31 cellular contexts compared by ENCODE assay signal in genomic region chr13:109114991-109115390, GRCh38.
"Had no signal": no experiment of that assay in that cellular context is flagged by ENCODE, and none has a peak within 500 bp of the region (broad histone marks: within the 10 kb centered on the region; RNA-seq: fewer than 3 reads in every experiment).

No MANE protein-coding gene starts in this region.

- ATAC-seq: activated naive CD4-positive, alpha-beta T cell treated with anti-CD3 and anti-CD28 coated beads, Interleukin-2, amount 50 U/mL, for 72 hours; activated naive CD8-positive, alpha-beta T cell treated with anti-CD3 and anti-CD28 coated beads, Interleukin-2, amount 50 U/mL, for 24 hours; activated T-cell treated with anti-CD3 and anti-CD28 coated beads, Interleukin-2, amount 50 U/mL, for 4 hours; activated T-cell treated with anti-CD3 and anti-CD28 coated beads, Interleukin-2, amount 50 U/mL, for 72 hours; activated T-helper 17 cell treated with anti-CD3 and anti-CD28 coated beads, Interleukin-2, amount 50 U/mL, for 72 hours; body of pancreas had no signal

- DNase-seq: activated effector memory CD4-positive, alpha-beta T cell treated with anti-CD3 and anti-CD28 coated beads, Interleukin-2, amount 50 U/mL, for 16 hours; activated effector memory CD4-positive, alpha-beta T cell treated with Interleukin-2 at 50 U/mL for 16 hours; activated gamma-delta T cell; activated gamma-delta T cell treated with Interleukin-2 at 50 U/mL for 16 hours; activated naive CD4-positive, alpha-beta T cell; activated naive CD4-positive, alpha-beta T cell treated with anti-CD3 and anti-CD28 coated beads for 36 hours; activated naive CD4-positive, alpha-beta T cell treated with anti-CD3 and anti-CD28 coated beads, Interleukin-2, amount 10 ng/mL, durations not matched to agents 7 days and 5 days; activated naive CD4-positive, alpha-beta T cell treated with anti-CD3 and anti-CD28 coated beads, Interleukin-2, amount 50 U/mL, for 16 hours; activated naive CD4-positive, alpha-beta T cell treated with Interleukin-2 at 50 U/mL for 16 hours; activated naive CD8-positive, alpha-beta T cell treated with anti-CD3 and anti-CD28 coated beads for 36 hours; activated naive CD8-positive, alpha-beta T cell treated with anti-CD3 and anti-CD28 coated beads, Interleukin-2, amount 10 ng/mL, durations not matched to agents 7 days and 5 days; activated naive CD8-positive, alpha-beta T cell treated with anti-CD3 and anti-CD28 coated beads, Interleukin-2, amount 50 U/mL, for 24 hours; activated T-cell treated with anti-CD3 and anti-CD28 coated beads for 4 hours; activated T-cell treated with anti-CD3 and anti-CD28 coated beads, Interleukin-2, amount 50 U/mL, for 1 hour; activated T-cell treated with anti-CD3 and anti-CD28 coated beads, Interleukin-2, amount 50 U/mL, for 24 hours; activated T-cell treated with anti-CD3 and anti-CD28 coated beads, Interleukin-2, amount 50 U/mL, for 4 hours; activated T-cell treated with anti-CD3 and anti-CD28 coated beads, Interleukin-2, amount 50 U/mL, for 48 hours; activated T-cell treated with anti-CD3 and anti-CD28 coated beads, Interleukin-2, amount 50 U/mL, for 72 hours; adrenal gland; amniotic stem cell; anterior cingulate cortex; aorta; body of pancreas; brain microvascular endothelial cell; central memory CD4-positive, alpha-beta T cell; cerebellar nuclear complex had no signal

- H3K4me3 ChIP-seq: adrenal gland, ascending aorta, body of pancreas, breast epithelium, cardiac muscle cell had no signal

- H3K4me1 ChIP-seq: adrenal gland, ascending aorta, body of pancreas, breast epithelium had no signal

- H3K27ac ChIP-seq: adrenal gland, ascending aorta, body of pancreas, brain microvascular endothelial cell, breast epithelium, cardiac muscle cell had no signal

- H3K9me3 ChIP-seq: adrenal gland, ascending aorta, body of pancreas, breast epithelium had no signal

- H3K27me3 ChIP-seq: adrenal gland, ascending aorta, body of pancreas, brain microvascular endothelial cell, breast epithelium, cardiac muscle cell had no signal

- H3K36me3 ChIP-seq: adrenal gland, ascending aorta, brain microvascular endothelial cell, breast epithelium, cardiac muscle cell had no signal
